ENCODE assay signal across 9 cellular contexts in the genomic region with DNA sequence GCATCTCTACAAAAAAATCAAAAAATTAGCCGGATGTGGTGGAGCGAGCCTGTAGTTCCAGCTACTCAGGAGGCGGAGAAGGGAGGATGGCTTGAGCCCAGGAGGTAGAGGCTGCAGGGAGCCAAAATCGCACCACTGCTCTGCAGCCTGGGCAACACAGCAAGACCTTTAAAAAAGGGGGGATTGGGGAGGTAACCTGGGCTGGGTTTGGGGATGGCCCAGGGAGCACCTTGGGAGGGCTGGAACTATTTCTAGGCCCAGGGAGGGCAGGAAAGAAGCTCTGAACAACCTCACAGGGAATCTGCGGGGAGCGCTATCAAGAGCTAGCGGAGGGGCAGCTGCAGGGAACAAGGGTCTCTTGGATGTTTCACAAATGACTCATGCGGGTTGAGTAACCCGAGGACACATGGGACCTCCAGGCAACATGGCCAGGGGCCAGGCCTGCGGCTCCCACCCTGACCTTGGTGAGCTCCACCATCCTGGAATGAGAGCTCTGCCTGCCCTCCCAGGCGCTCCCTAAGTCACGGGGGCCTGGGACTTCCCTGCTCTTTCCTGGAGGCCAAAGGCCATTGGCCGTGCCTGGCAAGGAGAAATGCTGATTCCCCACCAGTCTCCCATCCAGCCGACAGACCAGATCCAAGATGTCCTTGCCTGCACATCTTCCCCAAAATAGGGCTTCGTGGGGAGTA. TPM values are rescaled to one million over a fixed set of nuclear protein-coding genes. Genes with fewer than 3 reads are reported as not detected.
DNase-seq lines count a peak whose midpoint lies in the region; ATAC-seq and TF ChIP-seq lines count a peak whose summit lies in the region.
"Had no signal": no experiment of that assay in that cellular context is flagged by ENCODE, and none has a peak within 500 bp of the region (broad histone marks: within the 10 kb centered on the region; RNA-seq: fewer than 3 reads in every experiment).

No MANE protein-coding gene starts in this region.

- no peaks in the 10 kb centered on the region for H3K9me3 ChIP-seq in endodermal cell (ENCODE audit: control insufficient read depth, low read length)
- H3K9me3 ChIP-seq in mesodermal cell (ENCODE audit: control insufficient read depth, low read length), result no peaks in the 10 kb centered on the region
- H3K9me3 ChIP-seq in uterus, result no peaks in the 10 kb centered on the region

- H3K4me3 Mint-ChIP-seq in activated naive CD4-positive, alpha-beta T cell treated with anti-CD3 and anti-CD28 coated beads, Interleukin-2, amount 50 U/mL, for 24 hours, result no peak overlapping the region
- H3K4me3 Mint-ChIP-seq in endodermal cell, result no peak overlapping the region

- TF ChIP-seq CTCF in endodermal cell (conservative IDR thresholded peaks at IDR 0.05) (no peak), uterus (IDR thresholded peaks at IDR 0.05) (no peak)

- no peak overlapping the region for H3K9ac ChIP-seq in endodermal cell (ENCODE audit: extremely low read depth, low read length, poor library complexity, severe bottlenecking)

- no peak for ATAC-seq in activated naive CD4-positive, alpha-beta T cell treated with anti-CD3 and anti-CD28 coated beads, Interleukin-2, amount 50 U/mL, for 72 hours
- no peak for ATAC-seq in GM21737 (IDR thresholded peaks at IDR 0.05; ENCODE audit: unreplicated experiment)

- H3K36me3 ChIP-seq in endodermal cell (ENCODE audit: control insufficient read depth, insufficient read depth, low read length), result no peaks in the 10 kb centered on the region
- H3K36me3 ChIP-seq in mesodermal cell (ENCODE audit: control insufficient read depth, insufficient read depth, low read length), result no peaks in the 10 kb centered on the region
- no peaks in the 10 kb centered on the region for H3K36me3 ChIP-seq in uterus

- 92 to 94% methylated on average over 7 to 15 of the region's 15 CpGs for WGBS in endodermal cell (ENCODE audit: insufficient coverage in 1 of 2, insufficient read length in 1 of 2), 2 experiments
- 59% methylated on average over 11 to 14 of the region's 15 CpGs for WGBS in mesodermal cell (ENCODE audit: insufficient coverage in 2 of 2), 2 experiments

- H3K4me3 ChIP-seq in endodermal cell (ENCODE audit: low read length) (no peak overlapping the region), mesodermal cell (ENCODE audit: extremely low read depth, insufficient read depth, low read length, poor library complexity, severe bottlenecking) (no peak overlapping the region), uterus (no peak overlapping the region)

- H3K4me1 Mint-ChIP-seq in activated naive CD4-positive, alpha-beta T cell treated with anti-CD3 and anti-CD28 coated beads, Interleukin-2, amount 50 U/mL, for 24 hours, result peaks cover 10% of the 10 kb centered on the region
- peaks cover 3% of the 10 kb centered on the region for H3K4me1 Mint-ChIP-seq in endodermal cell

- no peaks in the 10 kb centered on the region for H3K9me3 Mint-ChIP-seq in activated naive CD4-positive, alpha-beta T cell treated with anti-CD3 and anti-CD28 coated beads, Interleukin-2, amount 50 U/mL, for 24 hours
- no peaks in the 10 kb centered on the region for H3K9me3 Mint-ChIP-seq in activated naive CD4-positive, alpha-beta T cell treated with anti-CD3 and anti-CD28 coated beads, Interleukin-2, amount 50 U/mL, for 72 hours
- H3K9me3 Mint-ChIP-seq in endodermal cell, result no peaks in the 10 kb centered on the region

- intact Hi-C loops in uterus (cut with DNase I; ENCODE audit: low total_unique reads), result no loop called here

- peak overlapping the region; percentile 30 for H3K27ac Mint-ChIP-seq in activated naive CD4-positive, alpha-beta T cell treated with anti-CD3 and anti-CD28 coated beads, Interleukin-2, amount 50 U/mL, for 24 hours
- H3K27ac Mint-ChIP-seq in activated naive CD4-positive, alpha-beta T cell treated with anti-CD3 and anti-CD28 coated beads, Interleukin-2, amount 50 U/mL, for 72 hours, result peak overlapping the region in 1 of 2 donors; percentile 93
- peak overlapping the region; percentile 82 for H3K27ac Mint-ChIP-seq in endodermal cell

- no peaks in the 10 kb centered on the region for H3K27me3 Mint-ChIP-seq in activated naive CD4-positive, alpha-beta T cell treated with anti-CD3 and anti-CD28 coated beads, Interleukin-2, amount 50 U/mL, for 24 hours
- H3K27me3 Mint-ChIP-seq in endodermal cell (ENCODE audit: insufficient read depth), result no peaks in the 10 kb centered on the region

- DNase-seq in activated naive CD4-positive, alpha-beta T cell treated with anti-CD3 and anti-CD28 coated beads, Interleukin-2, amount 50 U/mL, for 72 hours (ENCODE audit: low spot score in 2 of 2), result no peak
- DNase-seq in endodermal cell (peak; percentile 56), uterus (peak; percentile 67 to 76), NCI-H345 (lab: John Stamatoyannopoulos, UW) (no peak), T-helper 1 cell (no peak)
- DNase-seq: activated CD4-positive, alpha-beta T cell treated with anti-CD3 and anti-CD28 coated beads for 48 hours had no signal

- H3K4me1 ChIP-seq in endodermal cell (ENCODE audit: control insufficient read depth, insufficient read depth, low read length), result no peaks in the 10 kb centered on the region
- H3K4me1 ChIP-seq in mesodermal cell (ENCODE audit: control insufficient read depth, insufficient read depth, low read length, poor library complexity, severe bottlenecking), result peaks cover 60% of the 10 kb centered on the region
- no peaks in the 10 kb centered on the region for H3K4me1 ChIP-seq in uterus

- H3K27ac ChIP-seq in endodermal cell (ENCODE audit: low read depth, low read length), result no peak overlapping the region
- H3K27ac ChIP-seq in mesodermal cell (ENCODE audit: low read depth, low read length, severe bottlenecking), result peak overlapping the region; percentile 99
- H3K27ac ChIP-seq in uterus, result peak overlapping the region in 1 of 2 donors; percentile 56

- no peak for TF ChIP-seq POLR2A in uterus (IDR thresholded peaks at IDR 0.05)

- no peaks in the 10 kb centered on the region for H3K36me3 Mint-ChIP-seq in activated naive CD4-positive, alpha-beta T cell treated with anti-CD3 and anti-CD28 coated beads, Interleukin-2, amount 50 U/mL, for 24 hours
- no peaks in the 10 kb centered on the region for H3K36me3 Mint-ChIP-seq in activated naive CD4-positive, alpha-beta T cell treated with anti-CD3 and anti-CD28 coated beads, Interleukin-2, amount 50 U/mL, for 72 hours
- no peaks in the 10 kb centered on the region for H3K36me3 Mint-ChIP-seq in endodermal cell (ENCODE audit: low read depth)

- H3K27me3 ChIP-seq in endodermal cell (ENCODE audit: control insufficient read depth, insufficient read depth, low read length, poor library complexity, severe bottlenecking) (no peaks in the 10 kb centered on the region), uterus (no peaks in the 10 kb centered on the region)

RNA-seq across cellular contexts. Expression of a gene that starts 23.4 kb away (rescaled TPM):
- 1 to 10 TPM; 3.5 to 7.5 TPM for total RNA-seq in activated naive CD4-positive, alpha-beta T cell treated with anti-CD3 and anti-CD28 coated beads, Interleukin-2, amount 50 U/mL, for 72 hours
- total RNA-seq in endodermal cell (10 to 100 TPM in 1 of 2 donors, 1 to 10 TPM in 1; 8.4 to 11.2 TPM), uterus (10 to 100 TPM in 1 of 4 donors, 1 to 10 TPM in 1, not detected in 2; 2.7 to 14.1 TPM)
- 6.2 TPM for polyA plus RNA-seq in endodermal cell (2013, experiment 1 of 2)
- 6.1 TPM for polyA plus RNA-seq in endodermal cell (2013, experiment 2 of 2)
- 10.0 TPM for polyA plus RNA-seq in mesodermal cell (2013, experiment 1 of 2)
- 8.1 TPM for polyA plus RNA-seq in mesodermal cell (2013, experiment 2 of 2)

Comparison
In these comparisons a context has a peak if more than half of its experiments do, and no peak if none do; other contexts are left out.
1. DNase-seq: peak in endodermal cell (single experiment) and uterus (2 of 2); none in activated naive CD4-positive, alpha-beta T cell treated with anti-CD3 and anti-CD28 coated beads, Interleukin-2, amount 50 U/mL, for 72 hours (0 of 2), NCI-H345 (single experiment) and T-helper 1 cell (0 of 5).